12 cellular contexts compared by ENCODE assay signal in genomic region chr22:46754826-46755225, GRCh38. TPM values are rescaled to one million over a fixed set of nuclear protein-coding genes. Genes with fewer than 3 reads are reported as not detected.
A peak's percentile ranks its signal among the peaks of the same experiment; 100 is the strongest.
DNase-seq lines count a peak whose midpoint lies in the region; ATAC-seq, FAIRE-seq and TF ChIP-seq lines count a peak whose summit lies in the region.
"Had no signal": no experiment of that assay in that cellular context is flagged by ENCODE, and none has a peak within 500 bp of the region (broad histone marks: within the 10 kb centered on the region; RNA-seq: fewer than 3 reads in every experiment).

No MANE protein-coding gene starts in this region.

- H3K9me1 ChIP-seq in keratinocyte (ENCODE audit: control insufficient read depth, extremely low read depth, insufficient read depth, low read length) = no peaks in the 10 kb centered on the region

- TF ChIP-seq CTCF in CD14-positive monocyte (IDR thresholded peaks at IDR 0.05) (no peak), ascending aorta (IDR thresholded peaks at IDR 0.05) (no peak), keratinocyte (optimal IDR thresholded peaks at IDR 0.05 in 1 of 3, IDR thresholded peaks at IDR 0.05 in 1 of 3, conservative IDR thresholded peaks at IDR 0.05 in 1 of 3; ENCODE audit: extremely low read depth in 1 of 3, insufficient read depth in 2 of 3, low read length in 3 of 3) (no peak)

- peak overlapping the region; percentile 18 to 32 for H3K4me3 ChIP-seq in ascending aorta
- H3K4me3 ChIP-seq in keratinocyte (ENCODE audit: control insufficient read depth in 2 of 3, extremely low read depth in 1 of 3, insufficient read depth in 2 of 3, low read depth in 1 of 3, low read length in 3 of 3) = no peak overlapping the region
- peak overlapping the region in 2 of 3 donors; percentile 59 to 70 for H3K4me3 ChIP-seq in skeletal muscle tissue (ENCODE audit: low read length in 3 of 3)

- intact Hi-C loops in CD14-positive monocyte (cut with micrococcal nuclease) (loop anchor here (1.0 to 5.0 kb wide), 5 partner anchors 8 to 37 kb away; partner anchors contain the start of gene CERK (in 1 of the 2)), ascending aorta (cut with DNase I) (loop anchor here (1.0 kb wide), 2 partner anchors 7 to 17 kb away; partner anchors contain the start of genes CERK and TBC1D22A), sciatic nerve (cut with DNase I) (loop anchor here (1.0 kb wide), 1 partner anchor 41 kb away; no protein-coding TSS in a partner anchor)

- peak overlapping the region; percentile 27 for H2AFZ ChIP-seq in keratinocyte (ENCODE audit: control insufficient read depth, low read length)

- H3K27ac Mint-ChIP-seq in CD14-positive monocyte = peak overlapping the region; percentile 100

- H3K4me3 Mint-ChIP-seq in CD14-positive monocyte = no peak overlapping the region
- H3K4me3 Mint-ChIP-seq: activated CD4-positive, alpha-beta T cell treated with anti-CD3 and anti-CD28 coated beads for 36 hours; T-helper 17 cell had no signal

- H3K36me3 Mint-ChIP-seq in CD14-positive monocyte = peaks cover 5 to 8% of the 10 kb centered on the region in 2 donors

- peaks cover 0 to 5% (median 5%) of the 10 kb centered on the region in 3 donors for H3K27me3 Mint-ChIP-seq in CD14-positive monocyte (ENCODE audit: low read depth in 3 of 3)
- H3K27me3 Mint-ChIP-seq: activated CD4-positive, alpha-beta T cell treated with anti-CD3 and anti-CD28 coated beads for 36 hours; T-helper 17 cell had no signal

- H3K9me3 ChIP-seq in ascending aorta (no peaks in the 10 kb centered on the region), keratinocyte (ENCODE audit: control insufficient read depth, low read depth, low read length) (no peaks in the 10 kb centered on the region), skeletal muscle tissue (ENCODE audit: control insufficient read depth in 3 of 3, low read length in 3 of 3) (no peaks in the 10 kb centered on the region)
- H3K9me3 ChIP-seq: BE2C had no signal

- H3K36me3 ChIP-seq in ascending aorta = no peaks in the 10 kb centered on the region
- H3K36me3 ChIP-seq in keratinocyte (ENCODE audit: control insufficient read depth in 2 of 2, extremely low read depth in 1 of 2, insufficient read depth in 2 of 2, low read length in 2 of 2) = no peaks in the 10 kb centered on the region
- no peaks in the 10 kb centered on the region for H3K36me3 ChIP-seq in skeletal muscle tissue (ENCODE audit: control insufficient read depth in 3 of 3, insufficient read depth in 3 of 3, low read length in 3 of 3)
- H3K36me3 ChIP-seq: BE2C had no signal

- peaks cover 5 to 16% (median 9%) of the 10 kb centered on the region in 7 donors for H3K9me3 Mint-ChIP-seq in CD14-positive monocyte

- dilution Hi-C loops in keratinocyte (cut with MboI; ENCODE audit: extremely low pct_ligation_motif_present, low sequenced_read_pairs) = no loop called here

- no peak for ATAC-seq in sciatic nerve

- TF ChIP-seq POLR2A in GM12892 (IDR thresholded peaks at IDR 0.05; ENCODE audit: low read depth, low read length) = no peak

- no peaks in the 10 kb centered on the region for H3K27me3 ChIP-seq in ascending aorta
- no peaks in the 10 kb centered on the region for H3K27me3 ChIP-seq in keratinocyte (ENCODE audit: control insufficient read depth, extremely low read depth, insufficient read depth, low read length)
- no peaks in the 10 kb centered on the region for H3K27me3 ChIP-seq in skeletal muscle tissue (ENCODE audit: control insufficient read depth in 3 of 3, insufficient read depth in 3 of 3, low read length in 3 of 3)
- H3K27me3 ChIP-seq: BE2C had no signal

- DNase-seq in CD14-positive monocyte (ENCODE audit: low spot score) = no peak
- DNase-seq in ascending aorta (ENCODE audit: low spot score in 2 of 2) = no peak
- DNase-seq in keratinocyte (ENCODE audit: low read depth, low spot score) = no peak
- DNase-seq in GM12892 (ENCODE audit: insufficient read length) = no peak
- DNase-seq in sciatic nerve (ENCODE audit: low spot score) = no peak
- DNase-seq in frontal cortex (ENCODE audit: low spot score in 2 of 2) = no peak
- DNase-seq in NK-92 (lab: John Stamatoyannopoulos, UW; ENCODE audit: unreplicated experiment) = no peak
- DNase-seq: activated T-cell treated with anti-CD3 and anti-CD28 coated beads for 4 hours, T-helper 17 cell had no signal

- H3K4me1 ChIP-seq in ascending aorta (peaks cover 18 to 20% of the 10 kb centered on the region in 2 donors), keratinocyte (ENCODE audit: control insufficient read depth, extremely low read depth, insufficient read depth, low read length) (peaks cover 12% of the 10 kb centered on the region), skeletal muscle tissue (ENCODE audit: control insufficient read depth in 3 of 3, insufficient read depth in 3 of 3, low read length in 3 of 3) (peaks cover 52 to 62% (median 58%) of the 10 kb centered on the region in 3 donors)

- H3K9ac ChIP-seq in keratinocyte (ENCODE audit: control insufficient read depth, extremely low read depth, insufficient read depth, low read length) (no peak overlapping the region), skeletal muscle tissue (ENCODE audit: low read depth in 1 of 3, low read length in 3 of 3) (peak overlapping the region in 2 of 3 donors; percentile 40 to 75)

- H3K4me2 ChIP-seq in keratinocyte (ENCODE audit: control insufficient read depth, extremely low read depth, insufficient read depth, low read depth, low read length) = peak overlapping the region; percentile 37

- peak overlapping the region; percentile 96 to 97 for H3K27ac ChIP-seq in ascending aorta
- no peak overlapping the region for H3K27ac ChIP-seq in keratinocyte (ENCODE audit: control insufficient read depth, insufficient read depth, low read length)
- H3K27ac ChIP-seq in skeletal muscle tissue (ENCODE audit: low read depth, low read length) = peak overlapping the region; percentile 96

- H3K79me2 ChIP-seq in keratinocyte (ENCODE audit: control insufficient read depth, insufficient read depth, low read length) = no peaks in the 10 kb centered on the region

- H3K4me1 Mint-ChIP-seq in CD14-positive monocyte = peaks cover 81% of the 10 kb centered on the region

- FAIRE-seq in keratinocyte (lab: Jason Lieb, UNC) (no peak), GM12892 (lab: Jason Lieb, UNC) (no peak), frontal cortex (lab: Jason Lieb, UNC) (no peak)

- no peaks in the 10 kb centered on the region for H4K20me1 ChIP-seq in keratinocyte (ENCODE audit: control insufficient read depth, extremely low read depth, insufficient read depth, low read length)

RNA-seq across cellular contexts. Expression of gene TBC1D22A, which starts 7.6 kb away (rescaled TPM):
- polyA plus RNA-seq in CD14-positive monocyte (10 to 100 TPM; 25.9 to 29.5 TPM), keratinocyte (17.7 to 22.7 TPM (median 20.9 TPM) in 3 replicates)
- total RNA-seq in ascending aorta (87.8 TPM), skeletal muscle tissue (6.8 TPM), sciatic nerve (36.3 TPM), frontal cortex (5.3 TPM)
- 25.3 TPM for polyA plus RNA-seq in keratinocyte (2011; ENCODE audit: low read depth)
- 20.4 and 25.8 TPM in 2 replicates for polyA plus RNA-seq in keratinocyte (2011; cell fraction: cytosol; rRNA removed)
- 16.9 and 19.1 TPM in 2 replicates for polyA plus RNA-seq in keratinocyte (2011; cell fraction: nucleus; rRNA removed)
- 15.0 and 23.9 TPM in 2 replicates for polyA plus RNA-seq in keratinocyte (2012; ENCODE audit: low replicate concordance)
- 14.2 to 21.3 TPM (median 14.7 TPM) in 3 replicates for polyA minus RNA-seq in keratinocyte
- 19.6 TPM for polyA minus RNA-seq in keratinocyte (2011; cell fraction: cytosol; rRNA and poly(A)+ RNA removed)
- polyA minus RNA-seq in keratinocyte (2011; cell fraction: nucleus; rRNA and poly(A)+ RNA removed) = 11.9 and 20.6 TPM in 2 replicates
- polyA plus RNA-seq in GM12892 (2012; ENCODE audit: missing spikeins) = 29.0 TPM

RNA-seq across cellular contexts. Expression of gene CERK, which starts 16.8 kb away (rescaled TPM):
- 10 to 100 TPM; 22.4 to 24.5 TPM for polyA plus RNA-seq in CD14-positive monocyte
- total RNA-seq in ascending aorta = 27.5 TPM
- 11.7 to 12.7 TPM (median 11.9 TPM) in 3 replicates for polyA plus RNA-seq in keratinocyte
- polyA plus RNA-seq in keratinocyte (2011; ENCODE audit: low read depth) = 10.3 TPM
- polyA plus RNA-seq in keratinocyte (2011; cell fraction: cytosol; rRNA removed) = 7.9 and 9.0 TPM in 2 replicates
- polyA plus RNA-seq in keratinocyte (2011; cell fraction: nucleus; rRNA removed) = 8.3 and 9.7 TPM in 2 replicates
- 11.7 and 12.5 TPM in 2 replicates for polyA plus RNA-seq in keratinocyte (2012; ENCODE audit: low replicate concordance)
- 19.9 to 24.0 TPM (median 20.7 TPM) in 3 replicates for polyA minus RNA-seq in keratinocyte
- 20.1 TPM for polyA minus RNA-seq in keratinocyte (2011; cell fraction: cytosol; rRNA and poly(A)+ RNA removed)
- polyA minus RNA-seq in keratinocyte (2011; cell fraction: nucleus; rRNA and poly(A)+ RNA removed) = 7.1 and 9.8 TPM in 2 replicates
- total RNA-seq in skeletal muscle tissue = 18.3 TPM
- 17.3 TPM for polyA plus RNA-seq in GM12892 (2012; ENCODE audit: missing spikeins)
- total RNA-seq in sciatic nerve = 27.3 TPM
- total RNA-seq in frontal cortex = 35.1 TPM

Comparison
In these comparisons a context has a peak if more than half of its experiments do, and no peak if none do; other contexts are left out.
1. H3K4me3 ChIP-seq: peak in ascending aorta (2 of 2) and skeletal muscle tissue (2 of 3); none in keratinocyte (0 of 3).